12 cellular contexts compared by ENCODE assay signal in genomic region chr13:78976696-78977095, GRCh38.
A peak's percentile ranks its signal among the peaks of the same experiment; 100 is the strongest.
DNase-seq lines count a peak whose midpoint lies in the region; ATAC-seq and TF ChIP-seq lines count a peak whose summit lies in the region.
"Had no signal": no experiment of that assay in that cellular context is flagged by ENCODE, and none has a peak within 500 bp of the region (broad histone marks: within the 10 kb centered on the region; RNA-seq: fewer than 3 reads in every experiment).

No MANE protein-coding gene starts in this region.

- DNase-seq in DMS 273 (lab: John Stamatoyannopoulos, UW; ENCODE audit: unreplicated experiment) (peak; percentile 74), G401 (ENCODE audit: low spot score) (peak; percentile 69), NCI-H446 treated with DMSO at 0.1 percent for 48 hours (lab: John Stamatoyannopoulos, UW) (peak; percentile 13), cerebellum (ENCODE audit: low spot score) (peak; percentile 66), iPS-NIHi11 (ENCODE audit: low spot score) (no peak), GM13976 (ENCODE audit: low spot score) (no peak)
- DNase-seq: Calu3; CD4-positive, alpha-beta T cell; DMS153; H7 had no signal

- ATAC-seq in GM18519 (IDR thresholded peaks at IDR 0.05; ENCODE audit: low FRiP score, unreplicated experiment) = no peak
- ATAC-seq: GM23338 had no signal

- no peak for TF ChIP-seq CTCF in GM13976 (IDR thresholded peaks at IDR 0.05; ENCODE audit: borderline replicate concordance, control extremely low read depth, extremely low read depth, insufficient read depth, missing control alignments)

- in situ Hi-C loops in G401 (cut with HindIII; ENCODE audit: low sequenced_read_pairs) (no loop called here), GM13976 (cut with MboI; ENCODE audit: low sequenced_read_pairs, unreplicated experiment) (no loop called here)

Comparison
In these comparisons a context has a peak if more than half of its experiments do, and no peak if none do; other contexts are left out.
1. DNase-seq: peak in DMS 273 (single experiment), G401 (single experiment), NCI-H446 treated with DMSO at 0.1 percent for 48 hours (single experiment) and cerebellum (single experiment); none in iPS-NIHi11 (single experiment) and GM13976 (single experiment).